In the genomic region with DNA sequence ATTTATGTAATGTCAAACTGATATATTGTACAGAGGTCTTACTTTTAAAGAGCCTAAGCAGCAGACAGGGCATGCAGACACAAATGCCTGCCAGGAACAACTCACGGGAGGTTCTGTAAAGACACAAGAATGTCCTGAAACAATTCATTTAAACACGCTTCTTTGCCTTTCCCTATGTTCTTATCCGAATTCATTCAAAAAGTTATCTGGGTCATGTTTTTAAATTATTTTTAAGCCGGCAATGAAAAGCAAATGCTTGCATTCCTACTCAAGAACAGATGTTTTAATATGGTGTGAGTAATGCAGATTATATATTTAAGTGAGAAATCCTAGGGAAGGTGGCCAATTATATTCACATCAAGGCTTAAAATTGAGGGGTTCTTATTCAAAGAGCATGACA, we compare ENCODE assay signal across 12 cellular contexts.
DNase-seq lines count a peak whose midpoint lies in the region; TF ChIP-seq lines count a peak whose summit lies in the region.
"Had no signal": no experiment of that assay in that cellular context is flagged by ENCODE, and none has a peak within 500 bp of the region (broad histone marks: within the 10 kb centered on the region; RNA-seq: fewer than 3 reads in every experiment).

No MANE protein-coding gene starts in this region.

- H3K36me3 ChIP-seq in transverse colon: no peaks in the 10 kb centered on the region
- H3K36me3 ChIP-seq: Peyer's patch had no signal

- TF ChIP-seq POLR2A in transverse colon (IDR thresholded peaks at IDR 0.05): no peak

- H3K4me1 ChIP-seq in transverse colon: peaks cover 0 to 30% (median 10%) of the 10 kb centered on the region in 4 donors
- H3K4me1 ChIP-seq: Peyer's patch had no signal

- no peak for TF ChIP-seq EP300 in transverse colon (IDR thresholded peaks at IDR 0.05; ENCODE audit: low read depth)

- 73 to 76% methylated on average over 4 of the region's 4 CpGs for WGBS in transverse colon (ENCODE audit: low coverage in 1 of 2), 2 donors

- intact Hi-C loops in transverse colon (cut with DNase I; ENCODE audit: low total_unique reads): no loop called here

- H3K27me3 ChIP-seq in transverse colon: no peaks in the 10 kb centered on the region
- H3K27me3 ChIP-seq: Peyer's patch had no signal

- TF ChIP-seq CTCF in astrocyte of the spinal cord (IDR thresholded peaks at IDR 0.05; ENCODE audit: low read depth, low read length): no peak
- TF ChIP-seq CTCF in transverse colon (IDR thresholded peaks at IDR 0.05): no peak

- H3K4me3 ChIP-seq in astrocyte of the spinal cord (ENCODE audit: low read depth, low read length) (no peak overlapping the region), transverse colon (no peak overlapping the region)
- H3K4me3 ChIP-seq: Peyer's patch had no signal

- in situ Hi-C loops in astrocyte of the spinal cord (cut with HindIII; ENCODE audit: low sequenced_read_pairs) (no loop called here), transverse colon (cut with MboI; ENCODE audit: low pct_ligation_motif_present in 1 of 4, low pct_unique_long_range_greater_than_20kb in 1 of 4, low sequenced_read_pairs in 3 of 4) (no loop called here)

- peak overlapping the region in 3 of 4 donors; percentile 22 to 60 (median 52) for H3K27ac ChIP-seq in transverse colon

- no peaks in the 10 kb centered on the region for H3K9me3 ChIP-seq in transverse colon
- H3K9me3 ChIP-seq: Peyer's patch had no signal

- DNase-seq in HS-5 (ENCODE audit: low read depth): peak; percentile 60
- peak; percentile 74 for DNase-seq in astrocyte of the spinal cord (ENCODE audit: low read depth, low spot score)
- peak; percentile 59 for DNase-seq in iris pigment epithelial cell (ENCODE audit: low read depth)
- DNase-seq in transverse colon: no peak
- DNase-seq in foreskin melanocyte: no peak
- no peak for DNase-seq in NCI-H1105 (lab: John Stamatoyannopoulos, UW)
- no peak for DNase-seq in stimulated activated CD4-positive, alpha-beta T cell treated with anti-CD3 and anti-CD28 coated beads, Interleukin-4, amount 100 ng/mL, for 4 hours
- DNase-seq: activated effector memory CD4-positive, alpha-beta T cell treated with Interleukin-2 at 50 U/mL for 16 hours; CD4-positive, alpha-beta memory T cell; NCI-H1694 treated with DMSO at 0.1 percent for 48 hours; occipital lobe; Peyer's patch had no signal

Comparison
In these comparisons a context has a peak if more than half of its experiments do, and no peak if none do; other contexts are left out.
1. DNase-seq: peak in HS-5 (single experiment), astrocyte of the spinal cord (single experiment) and iris pigment epithelial cell (single experiment); none in transverse colon (single experiment), foreskin melanocyte (single experiment), NCI-H1105 (single experiment) and stimulated activated CD4-positive, alpha-beta T cell treated with anti-CD3 and anti-CD28 coated beads, Interleukin-4, amount 100 ng/mL, for 4 hours (0 of 2).